20 cellular contexts compared by ENCODE assay signal in the genomic region with DNA sequence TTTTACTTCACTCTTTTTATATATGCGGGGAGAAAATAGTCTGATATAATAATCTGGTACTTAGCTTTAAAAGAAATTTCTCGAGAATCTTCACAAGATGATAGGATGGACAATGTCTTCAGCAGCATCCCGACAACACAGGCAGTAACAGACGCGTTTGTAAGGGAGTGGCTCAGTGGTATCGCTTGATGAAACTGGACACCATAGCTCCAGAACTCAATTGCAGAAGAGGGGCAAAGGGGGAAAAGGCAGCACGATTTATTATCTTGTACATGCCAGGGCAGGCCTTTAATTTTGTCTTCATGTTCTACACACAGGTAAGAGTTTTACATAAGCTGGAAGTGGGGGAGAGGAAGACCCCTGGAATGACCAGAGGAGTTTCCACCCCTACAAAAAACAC. TPM values are rescaled to one million over a fixed set of nuclear protein-coding genes. Genes with fewer than 3 reads are reported as not detected.
"Had no signal": no experiment of that assay in that cellular context is flagged by ENCODE, and none has a peak within 500 bp of the region (broad histone marks: within the 10 kb centered on the region; RNA-seq: fewer than 3 reads in every experiment).

No MANE protein-coding gene starts in this region.

- DNase-seq: activated CD4-positive, alpha-beta memory T cell treated with anti-CD3 and anti-CD28 coated beads for 36 hours; activated T-cell treated with anti-CD3 and anti-CD28 coated beads, Interleukin-2, amount 50 U/mL, for 48 hours; dermis blood vessel endothelial cell; foreskin melanocyte; head of caudate nucleus; kidney glomerular epithelial cell; mesenchymal stem cell; right cardiac atrium; small intestine; stimulated activated CD8-positive, alpha-beta memory T cell treated with anti-CD3 and anti-CD28 coated beads, Interleukin-4, amount 100 ng/mL, for 48 hours; stimulated activated naive CD4-positive, alpha-beta T cell treated with Interleukin-2 at 50 U/mL for 16 hours; transverse colon had no signal

- H3K36me3 ChIP-seq: breast epithelium, prostate gland, transverse colon had no signal

- H3K4me1 ChIP-seq: ascending aorta, breast epithelium, prostate gland, transverse colon had no signal

- H3K27me3 Mint-ChIP-seq: activated CD4-positive, alpha-beta memory T cell treated with anti-CD3 and anti-CD28 coated beads for 36 hours; activated CD4-positive, alpha-beta T cell treated with anti-CD3 and anti-CD28 coated beads for 36 hours had no signal

- H3K9me3 Mint-ChIP-seq: activated CD4-positive, alpha-beta memory T cell treated with anti-CD3 and anti-CD28 coated beads for 36 hours had no signal

- ATAC-seq: right cardiac atrium had no signal

- H3K9me3 ChIP-seq: ascending aorta, breast epithelium, prostate gland, transverse colon had no signal

- H3K4me3 Mint-ChIP-seq: activated CD4-positive, alpha-beta memory T cell treated with anti-CD3 and anti-CD28 coated beads for 36 hours; activated CD4-positive, alpha-beta T cell treated with anti-CD3 and anti-CD28 coated beads for 36 hours had no signal

- H3K27me3 ChIP-seq: ascending aorta, breast epithelium, transverse colon had no signal

- H3K4me3 ChIP-seq: ascending aorta, breast epithelium, prostate gland, transverse colon had no signal

RNA-seq across cellular contexts. Expression of a gene that starts 15.7 kb away (rescaled TPM):
- total RNA-seq: ascending aorta, breast epithelium, cerebellum, dermis blood vessel endothelial cell, fibroblast of lung, liver, osteoblast, prostate gland, right cardiac atrium, transverse colon had no signal

RNA-seq across cellular contexts. Expression of a gene that starts 31.5 kb away (rescaled TPM):
- total RNA-seq: ascending aorta, cerebellum, dermis blood vessel endothelial cell, fibroblast of lung, liver, osteoblast, right cardiac atrium, transverse colon had no signal

RNA-seq across cellular contexts. Expression of a gene that starts 57.7 kb away (rescaled TPM):
- total RNA-seq: ascending aorta, fibroblast of lung, osteoblast had no signal
